ENCODE assay signal across 8 cellular contexts in the genomic region with DNA sequence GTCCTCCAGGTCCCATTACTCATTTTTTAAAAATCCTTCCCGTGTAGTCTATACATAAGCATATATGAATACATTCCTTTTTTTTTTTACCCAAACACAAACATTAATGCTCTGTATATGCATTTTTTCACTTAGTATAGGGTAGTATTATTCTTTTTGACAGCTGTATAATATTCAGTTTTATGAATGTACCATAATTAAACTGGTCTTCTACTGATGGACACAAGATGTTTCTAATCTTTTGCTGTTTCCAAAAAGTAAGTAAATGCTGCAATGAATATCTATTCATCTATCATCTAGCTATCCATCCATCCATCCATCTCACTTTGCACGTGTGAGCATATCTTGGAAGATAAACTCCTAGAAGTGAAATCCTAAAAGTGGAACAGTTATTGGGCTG.
"Had no signal": no experiment of that assay in that cellular context is flagged by ENCODE, and none has a peak within 500 bp of the region (broad histone marks: within the 10 kb centered on the region; RNA-seq: fewer than 3 reads in every experiment).

No MANE protein-coding gene starts in this region.

- H3K4me3 ChIP-seq: GM23248, HAP-1 had no signal

- H3K9me3 ChIP-seq: HAP-1 had no signal

- DNase-seq: GM23248, GOT3, H7, IMR-90, KBM-7 had no signal

- H3K4me1 ChIP-seq: HAP-1 had no signal

- H3K36me3 ChIP-seq: HAP-1 had no signal

- H3K27ac ChIP-seq: HL-60, KMS-11 had no signal
